In genomic region chr10:44874176-44874575, GRCh38 we compare ENCODE assay signal across 16 cellular contexts. TPM values are rescaled to one million over a fixed set of nuclear protein-coding genes. Genes with fewer than 3 reads are reported as not detected.
DNase-seq lines count a peak whose midpoint lies in the region; ATAC-seq and TF ChIP-seq lines count a peak whose summit lies in the region.
"Had no signal": no experiment of that assay in that cellular context is flagged by ENCODE, and none has a peak within 500 bp of the region (broad histone marks: within the 10 kb centered on the region; RNA-seq: fewer than 3 reads in every experiment).

No MANE protein-coding gene starts in this region.

- H3K4me1 Mint-ChIP-seq in MCF 10A (ENCODE audit: insufficient read depth, unreplicated experiment) (no peaks in the 10 kb centered on the region), Calu3 (ENCODE audit: low read depth, unreplicated experiment) (peaks cover 2% of the 10 kb centered on the region)
- H3K4me1 Mint-ChIP-seq in activated T-cell treated with anti-CD3 and anti-CD28 coated beads, Interleukin-2, amount 50 U/mL, for 72 hours (ENCODE audit: low read depth), result peaks cover 8% of the 10 kb centered on the region

- no peak overlapping the region for H3K4me3 Mint-ChIP-seq in MCF 10A (ENCODE audit: unreplicated experiment)
- H3K4me3 Mint-ChIP-seq in activated T-cell treated with anti-CD3 and anti-CD28 coated beads, Interleukin-2, amount 50 U/mL, for 72 hours, result no peak overlapping the region
- no peak overlapping the region for H3K4me3 Mint-ChIP-seq in Calu3 (ENCODE audit: low read depth, unreplicated experiment)
- H3K4me3 Mint-ChIP-seq: H9 had no signal

- CTCF ChIA-PET in MCF 10A (lab: Yijun Ruan, JAX) (interaction anchor here (0.7 to 2.3 kb wide), 3 partner anchors 10 to 1202 kb away, joined by 3 to 13 read pairs (median 3); no protein-coding TSS in a partner anchor), Calu3 (lab: Charles Lee) (interaction anchor here (0.7 kb wide), 1 partner anchor 106 kb away, joined by 3 read pairs; no protein-coding TSS in a partner anchor)

- BruUV-seq in MCF 10A (replicated peaks; lab: Mats Ljungman, UMichigan), result no TSS peak
- BruUV-seq in Calu3 (replicated peaks; lab: Mats Ljungman, UMichigan), result no TSS peak

- H3K4me1 ChIP-seq in breast epithelium (no peaks in the 10 kb centered on the region), thyroid gland (peaks cover 14 to 22% of the 10 kb centered on the region in 2 donors)

- POLR2A ChIA-PET in MCF 10A (lab: Yijun Ruan, JAX), result no interaction called here

- H3K9me3 Mint-ChIP-seq in MCF 10A (ENCODE audit: unreplicated experiment) (no peaks in the 10 kb centered on the region), Calu3 (ENCODE audit: low read depth, unreplicated experiment) (no peaks in the 10 kb centered on the region)
- H3K9me3 Mint-ChIP-seq in activated T-cell treated with anti-CD3 and anti-CD28 coated beads, Interleukin-2, amount 50 U/mL, for 72 hours, result no peaks in the 10 kb centered on the region
- H3K9me3 Mint-ChIP-seq: H9 had no signal

- ATAC-seq in activated T-cell treated with anti-CD3 and anti-CD28 coated beads, Interleukin-2, amount 50 U/mL, for 72 hours (replicated peaks in 1 of 2), result no peak
- ATAC-seq: PC-3 had no signal

- TF ChIP-seq CTCF in breast epithelium (IDR thresholded peaks at IDR 0.05) (no peak), MCF 10A (IDR thresholded peaks at IDR 0.05; ENCODE audit: unreplicated experiment) (no peak), coronary artery (IDR thresholded peaks at IDR 0.05) (no peak), thyroid gland (IDR thresholded peaks at IDR 0.05) (no peak), Calu3 (IDR thresholded peaks at IDR 0.05; ENCODE audit: unreplicated experiment) (no peak)

- H3K4me3 ChIP-seq in breast epithelium, result no peak overlapping the region
- H3K4me3 ChIP-seq in coronary artery, result no peak overlapping the region
- H3K4me3 ChIP-seq in thyroid gland (replicated peaks in 1 of 3), result no peak overlapping the region
- H3K4me3 ChIP-seq: BLaER1 treated with 17β-estradiol and CSF1 and Interleukin-3, amounts not matched to agents 10 nM and 100 nM had no signal

- H3K9me3 ChIP-seq in breast epithelium, result no peaks in the 10 kb centered on the region
- no peaks in the 10 kb centered on the region for H3K9me3 ChIP-seq in thyroid gland
- H3K9me3 ChIP-seq: BLaER1 treated with 17β-estradiol and CSF1 and Interleukin-3, amounts not matched to agents 10 nM and 100 nM had no signal

- intact Hi-C loops in breast epithelium (cut with DNase I; ENCODE audit: low total_unique reads) (no loop called here), MCF 10A (cut with micrococcal nuclease) (no loop called here), thyroid gland (cut with DNase I) (no loop called here), Calu3 (cut with micrococcal nuclease; ENCODE audit: unreplicated experiment) (no loop called here)

- H3K27ac Mint-ChIP-seq in MCF 10A (ENCODE audit: low read depth, unreplicated experiment) (no peak overlapping the region), Calu3 (ENCODE audit: unreplicated experiment) (no peak overlapping the region)
- H3K27ac Mint-ChIP-seq in activated T-cell treated with anti-CD3 and anti-CD28 coated beads, Interleukin-2, amount 50 U/mL, for 72 hours, result no peak overlapping the region
- H3K27ac Mint-ChIP-seq: H9 had no signal

- DNase-seq in breast epithelium (ENCODE audit: low spot score in 2 of 2) (peak; percentile 36 to 54), MCF 10A (ENCODE audit: unreplicated experiment) (no peak), coronary artery (ENCODE audit: low spot score) (peak; percentile 75), islet precursor cell (peak; percentile 42), thyroid gland (peak; percentile 74 to 88), Calu3 (no peak), NCI-H1694 (lab: John Stamatoyannopoulos, UW) (no peak)
- DNase-seq in activated T-cell treated with anti-CD3 and anti-CD28 coated beads, Interleukin-2, amount 50 U/mL, for 72 hours, result no peak
- DNase-seq: H9, KBM-7, MM.1S, NCI-H1105, NCI-H187, PC-3 had no signal

- 10 to 31% methylated on average over 1 of the region's 1 CpG for WGBS in thyroid gland, 2 donors

- H3K27me3 Mint-ChIP-seq in MCF 10A (ENCODE audit: insufficient read depth, unreplicated experiment), result peaks cover 14% of the 10 kb centered on the region
- peaks cover 12% of the 10 kb centered on the region for H3K27me3 Mint-ChIP-seq in activated T-cell treated with anti-CD3 and anti-CD28 coated beads, Interleukin-2, amount 50 U/mL, for 72 hours (ENCODE audit: low read depth)
- peaks cover 33% of the 10 kb centered on the region for H3K27me3 Mint-ChIP-seq in Calu3 (ENCODE audit: unreplicated experiment)

- H3K27me3 ChIP-seq in breast epithelium, result no peaks in the 10 kb centered on the region
- H3K27me3 ChIP-seq in thyroid gland, result no peaks in the 10 kb centered on the region
- H3K27me3 ChIP-seq: BLaER1 treated with 17β-estradiol and CSF1 and Interleukin-3, amounts not matched to agents 10 nM and 100 nM had no signal

- H3K27ac ChIP-seq in breast epithelium (no peak overlapping the region), coronary artery (peak overlapping the region; percentile 43 to 81), thyroid gland (peak overlapping the region in 1 of 3 donors; percentile 21)
- H3K27ac ChIP-seq: 22Rv1; BLaER1 treated with 17β-estradiol and CSF1 and Interleukin-3, amounts not matched to agents 10 nM and 100 nM had no signal

- H3K36me3 ChIP-seq in breast epithelium, result no peaks in the 10 kb centered on the region
- no peaks in the 10 kb centered on the region for H3K36me3 ChIP-seq in thyroid gland
- H3K36me3 ChIP-seq: BLaER1 treated with 17β-estradiol and CSF1 and Interleukin-3, amounts not matched to agents 10 nM and 100 nM had no signal

- no peaks in the 10 kb centered on the region for H3K36me3 Mint-ChIP-seq in MCF 10A (ENCODE audit: insufficient read depth, unreplicated experiment)
- no peaks in the 10 kb centered on the region for H3K36me3 Mint-ChIP-seq in activated T-cell treated with anti-CD3 and anti-CD28 coated beads, Interleukin-2, amount 50 U/mL, for 72 hours (ENCODE audit: insufficient read depth in 2 of 2)
- H3K36me3 Mint-ChIP-seq in Calu3 (ENCODE audit: insufficient read depth, unreplicated experiment), result peaks cover 5% of the 10 kb centered on the region

- TF ChIP-seq POLR2A in breast epithelium (IDR thresholded peaks at IDR 0.05), result no peak
- TF ChIP-seq POLR2A in thyroid gland (IDR thresholded peaks at IDR 0.05), result no peak

RNA-seq across cellular contexts. Expression of gene TMEM72, which starts 37.0 kb away (rescaled TPM):
- total RNA-seq in breast epithelium (not detected), MCF 10A (2022) (not detected in 2 replicates), thyroid gland (not detected), Calu3 (2022) (not detected in 2 replicates)
- not detected for total RNA-seq in activated T-cell treated with anti-CD3 and anti-CD28 coated beads, Interleukin-2, amount 50 U/mL, for 72 hours
- total RNA-seq: H9, PC-3 had no signal

Comparison
In these comparisons a context has a peak if more than half of its experiments do, and no peak if none do; other contexts are left out.
1. DNase-seq: peak in breast epithelium (2 of 2), coronary artery (single experiment), islet precursor cell (single experiment) and thyroid gland (2 of 2); none in MCF 10A (single experiment), activated T-cell treated with anti-CD3 and anti-CD28 coated beads, Interleukin-2, amount 50 U/mL, for 72 hours (0 of 2), Calu3 (single experiment) and NCI-H1694 (single experiment).
2. H3K27ac ChIP-seq: peak in coronary artery (2 of 2); none in breast epithelium (0 of 2).